In genomic region chr16:68040506-68041288, GRCh38 we compare ENCODE assay signal across 8 cellular contexts. TPM values are rescaled to one million over a fixed set of nuclear protein-coding genes. Genes with fewer than 3 reads are reported as not detected.
DNase-seq lines count a peak whose midpoint lies in the region; ATAC-seq lines count a peak whose summit lies in the region.

No MANE protein-coding gene starts in this region.

- POLR2A ChIA-PET in activated CD4-positive, alpha-beta T cell treated with anti-CD3 and anti-CD28 coated beads for 36 hours (lab: Charles Lee) = interaction anchor here (0.6 to 0.9 kb wide), 3 partner anchors 105 to 524 kb away, joined by 3 to 8 read pairs (median 3); no protein-coding TSS in a partner anchor

- H3K4me1 Mint-ChIP-seq in activated CD4-positive, alpha-beta T cell treated with anti-CD3 and anti-CD28 coated beads for 36 hours = peaks cover 7% of the 10 kb centered on the region

- peak; percentile 63 to 75 for DNase-seq in NCI-H524 (lab: John Stamatoyannopoulos, UW)
- peak; percentile 94 for DNase-seq in activated CD4-positive, alpha-beta T cell treated with anti-CD3 and anti-CD28 coated beads for 36 hours
- DNase-seq in cerebellar cortex (ENCODE audit: low spot score) = peak; percentile 81
- DNase-seq in kidney tubule cell (ENCODE audit: low spot score) = peak; percentile 74
- DNase-seq in stimulated activated CD4-positive, alpha-beta T cell treated with anti-CD3 and anti-CD28 coated beads, Interleukin-4, amount 100 ng/mL, for 4 hours = peak; percentile 81 to 86

- intact Hi-C loops in activated CD4-positive, alpha-beta T cell treated with anti-CD3 and anti-CD28 coated beads for 36 hours (cut with DNase I, micrococcal nuclease) = loop anchor here (1.0 to 10.0 kb wide), 9 partner anchors 47 to 519 kb away; partner anchors contain the start of genes PSMB10 (in 1 of the 2) and SLC12A4 (in 1 of the 2)

- ATAC-seq in GM18498 (IDR thresholded peaks at IDR 0.05; ENCODE audit: unreplicated experiment) (peak; percentile 74), HG03159 (IDR thresholded peaks at IDR 0.05; ENCODE audit: unreplicated experiment) (peak; percentile 73), HG03571 (IDR thresholded peaks at IDR 0.05; ENCODE audit: unreplicated experiment) (no peak)
- ATAC-seq in activated CD4-positive, alpha-beta T cell treated with anti-CD3 and anti-CD28 coated beads for 36 hours = peak; percentile 98

- peak overlapping the region; percentile 31 for H3K27ac Mint-ChIP-seq in activated CD4-positive, alpha-beta T cell treated with anti-CD3 and anti-CD28 coated beads for 36 hours

- H3K4me3 Mint-ChIP-seq in activated CD4-positive, alpha-beta T cell treated with anti-CD3 and anti-CD28 coated beads for 36 hours = no peak overlapping the region

- H3K9me3 Mint-ChIP-seq in activated CD4-positive, alpha-beta T cell treated with anti-CD3 and anti-CD28 coated beads for 36 hours (ENCODE audit: low read depth) = no peaks in the 10 kb centered on the region

- CTCF ChIA-PET in activated CD4-positive, alpha-beta T cell treated with anti-CD3 and anti-CD28 coated beads for 36 hours (lab: Charles Lee) = interaction anchor here (0.5 to 2.2 kb wide), 44 partner anchors 11 to 1429 kb away, joined by 3 to 16 read pairs (median 4); partner anchors contain the start of genes CTRL, DDX28, DPEP2 and DUS2

- peaks cover 23% of the 10 kb centered on the region for H3K36me3 Mint-ChIP-seq in activated CD4-positive, alpha-beta T cell treated with anti-CD3 and anti-CD28 coated beads for 36 hours (ENCODE audit: low read depth)

- no peaks in the 10 kb centered on the region for H3K27me3 Mint-ChIP-seq in activated CD4-positive, alpha-beta T cell treated with anti-CD3 and anti-CD28 coated beads for 36 hours

RNA-seq across cellular contexts. Expression of gene DUS2, which starts 17.6 kb away (rescaled TPM):
- 10 to 100 TPM; 29.5 to 33.1 TPM for total RNA-seq in activated CD4-positive, alpha-beta T cell treated with anti-CD3 and anti-CD28 coated beads for 36 hours

RNA-seq across cellular contexts. Expression of gene DDX28, which starts 17.7 kb away (rescaled TPM):
- 10 to 100 TPM; 13.7 to 17.1 TPM for total RNA-seq in activated CD4-positive, alpha-beta T cell treated with anti-CD3 and anti-CD28 coated beads for 36 hours

RNA-seq across cellular contexts. Expression of gene DPEP2NB, which starts 25.0 kb away (rescaled TPM):
- total RNA-seq in activated CD4-positive, alpha-beta T cell treated with anti-CD3 and anti-CD28 coated beads for 36 hours = not detected

RNA-seq across cellular contexts. Expression of gene DPEP2, which starts 41.4 kb away (rescaled TPM):
- 1 to 10 TPM; 3.2 to 3.8 TPM for total RNA-seq in activated CD4-positive, alpha-beta T cell treated with anti-CD3 and anti-CD28 coated beads for 36 hours

RNA-seq across cellular contexts. Expression of gene NFATC3, which starts 44.5 kb away (rescaled TPM):
- total RNA-seq in activated CD4-positive, alpha-beta T cell treated with anti-CD3 and anti-CD28 coated beads for 36 hours = 10 to 100 TPM; 68.4 to 81.2 TPM
